Comparison of ENCODE assay signal across 8 cellular contexts in the genomic region with DNA sequence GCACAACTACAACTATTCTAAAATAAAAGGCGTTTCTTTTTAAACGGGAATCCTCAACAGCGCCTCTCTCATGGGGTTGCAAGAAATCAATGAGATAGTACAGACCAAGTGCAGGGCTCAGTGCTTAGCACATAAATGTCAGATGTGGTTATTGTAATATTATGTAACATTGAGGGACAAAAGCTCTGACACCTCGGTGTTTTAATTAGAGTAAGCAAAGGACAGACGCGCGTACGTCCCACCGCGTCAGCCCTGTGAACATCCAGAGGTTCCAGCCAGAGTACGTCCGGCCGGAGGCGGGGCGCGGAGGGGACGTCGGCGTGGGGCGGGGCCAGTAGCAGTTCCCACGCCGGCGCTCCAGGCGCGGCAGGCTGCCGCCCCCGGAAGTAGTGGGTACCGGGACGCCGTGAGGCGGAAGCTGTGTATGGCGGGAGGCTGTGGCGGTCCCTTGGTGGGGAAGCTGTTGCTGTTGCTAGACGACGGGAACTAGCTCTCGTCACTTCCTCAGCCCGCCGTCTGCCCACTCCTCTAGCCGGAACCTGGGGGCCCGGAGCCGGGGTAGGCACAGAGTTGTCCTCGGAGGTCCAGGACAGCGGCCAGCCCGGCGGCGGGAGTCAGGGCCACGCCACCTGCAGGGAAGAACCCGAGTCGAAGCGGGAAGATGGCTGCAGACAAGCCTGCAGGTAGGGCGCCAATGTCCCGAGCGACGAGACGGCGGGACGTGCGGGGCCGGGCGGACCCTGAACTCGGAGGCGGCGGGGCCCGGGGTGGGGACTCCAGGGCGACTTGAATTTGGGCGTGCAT.
DNase-seq lines count a peak whose midpoint lies in the region; ATAC-seq lines count a peak whose summit lies in the region.

A gene with protein sequence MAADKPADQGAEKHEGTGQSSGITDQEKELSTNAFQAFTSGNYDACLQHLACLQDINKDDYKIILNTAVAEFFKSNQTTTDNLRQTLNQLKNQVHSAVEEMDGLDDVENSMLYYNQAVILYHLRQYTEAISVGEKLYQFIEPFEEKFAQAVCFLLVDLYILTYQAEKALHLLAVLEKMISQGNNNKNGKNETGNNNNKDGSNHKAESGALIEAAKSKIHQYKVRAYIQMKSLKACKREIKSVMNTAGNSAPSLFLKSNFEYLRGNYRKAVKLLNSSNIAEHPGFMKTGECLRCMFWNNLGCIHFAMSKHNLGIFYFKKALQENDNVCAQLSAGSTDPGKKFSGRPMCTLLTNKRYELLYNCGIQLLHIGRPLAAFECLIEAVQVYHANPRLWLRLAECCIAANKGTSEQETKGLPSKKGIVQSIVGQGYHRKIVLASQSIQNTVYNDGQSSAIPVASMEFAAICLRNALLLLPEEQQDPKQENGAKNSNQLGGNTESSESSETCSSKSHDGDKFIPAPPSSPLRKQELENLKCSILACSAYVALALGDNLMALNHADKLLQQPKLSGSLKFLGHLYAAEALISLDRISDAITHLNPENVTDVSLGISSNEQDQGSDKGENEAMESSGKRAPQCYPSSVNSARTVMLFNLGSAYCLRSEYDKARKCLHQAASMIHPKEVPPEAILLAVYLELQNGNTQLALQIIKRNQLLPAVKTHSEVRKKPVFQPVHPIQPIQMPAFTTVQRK (plus strand): TSS at position 389 of the 804 bp plus-strand sequence. CDS start 273 bp downstream, at position 662.

- peak within 1 kb of the TSS; percentile 83 for H3K9ac ChIP-seq in BLaER1

- peak; percentile 98 for ATAC-seq in HG03460 (IDR thresholded peaks at IDR 0.05; ENCODE audit: unreplicated experiment)

- H3K36me3 ChIP-seq in BLaER1: peaks cover 26% of the 10 kb centered on the region

- peak within 1 kb of the TSS; percentile 91 for H3K4me3 ChIP-seq in BLaER1

- H3K4me2 ChIP-seq in BLaER1: peak within 1 kb of the TSS; percentile 86

- DNase-seq in GM19240 (ENCODE audit: insufficient read length, low spot score) (peak; percentile 82), NCI-H524 treated with DMSO at 0.1 percent for 48 hours (lab: John Stamatoyannopoulos, UW) (peak; percentile 54), kidney glomerular epithelial cell (lab: John Stamatoyannopoulos, UW) (peak; percentile 94)
- peak; percentile 91 to 92 for DNase-seq in activated CD4-positive, alpha-beta T cell treated with anti-CD3 and anti-CD28 coated beads for 4 hours
- DNase-seq in stimulated activated CD4-positive, alpha-beta T cell treated with anti-CD3 and anti-CD28 coated beads, Interleukin-1b, Interleukin-23, amount 100 ng/mL, for 1 hour (ENCODE audit: low read depth in 2 of 2): peak; percentile 83 to 85

- no peaks in the 10 kb centered on the region for H3K27me3 ChIP-seq in BLaER1

- H3K27ac ChIP-seq in BLaER1 (peak within 1 kb of the TSS; percentile 75), cingulate gyrus (ENCODE audit: low read depth, low read length) (peak within 1 kb of the TSS; percentile 54)

- peaks cover 36% of the 10 kb centered on the region for H3K4me1 ChIP-seq in BLaER1

- no peaks in the 10 kb centered on the region for H3K9me3 ChIP-seq in BLaER1

- H4K20me1 ChIP-seq in BLaER1: peaks cover 21% of the 10 kb centered on the region; the same call in 1 of the 2 replicates

Comparison
In these comparisons a context has a peak if more than half of its experiments do, and no peak if none do; other contexts are left out.
1. Peak in every context shown above with its lines: DNase-seq, ATAC-seq, H3K4me3 ChIP-seq and H3K27ac ChIP-seq.